ENCODE assay signal across 15 cellular contexts in the genomic region with DNA sequence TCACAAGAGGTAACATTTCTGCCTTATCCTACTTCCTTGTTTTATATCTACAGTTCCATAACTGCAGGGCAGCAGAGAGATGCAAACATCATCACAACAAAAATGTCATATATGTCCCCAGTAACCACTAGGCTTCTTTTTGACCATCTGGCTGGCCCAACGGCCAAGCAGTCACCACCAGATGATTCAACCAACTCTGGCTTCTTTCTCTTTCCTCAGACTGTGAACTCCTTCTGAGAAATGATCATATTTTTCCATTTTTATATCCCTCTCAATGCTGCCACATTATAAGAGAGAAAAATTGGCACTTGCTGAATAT.
"Had no signal": no experiment of that assay in that cellular context is flagged by ENCODE, and none has a peak within 500 bp of the region (broad histone marks: within the 10 kb centered on the region; RNA-seq: fewer than 3 reads in every experiment).

No MANE protein-coding gene starts in this region.

- H3K4me3 ChIP-seq: sigmoid colon, thoracic aorta had no signal

- H3K27me3 ChIP-seq: sigmoid colon had no signal

- H3K4me1 ChIP-seq: sigmoid colon had no signal

- ATAC-seq: activated T-cell treated with anti-CD3 and anti-CD28 coated beads, Interleukin-2, amount 50 U/mL, for 72 hours; natural killer cell treated with Interleukin-12 subunit alpha and Interleukin-12 subunit beta and Interleukin-15 and Interleukin-18, amount 100 ng/mL, for 72 hours; stimulated activated effector memory CD8-positive, alpha-beta T cell treated with anti-CD3 and anti-CD28 coated beads, Interleukin-12 subunit alpha, Interleukin-12 subunit beta, amount 100 ng/mL, for 72 hours had no signal

- H3K36me3 ChIP-seq: sigmoid colon, thoracic aorta had no signal

- DNase-seq: activated CD4-positive, alpha-beta T cell treated with anti-CD3 and anti-CD28 coated beads, Interleukin-2, amount 50 U/mL, for 1 hour; activated CD4-positive, CD25-positive, alpha-beta regulatory T cell treated with anti-CD3 and anti-CD28 coated beads, Interleukin-2, amount 50 U/mL, for 72 hours; activated gamma-delta T cell; activated T-cell treated with anti-CD3 and anti-CD28 coated beads, Interleukin-2, amount 50 U/mL, for 72 hours; cerebellar nuclear complex; cortex of kidney; head of caudate nucleus; nucleus accumbens; sigmoid colon; stimulated activated CD4-positive, alpha-beta T cell treated with anti-CD3 and anti-CD28 coated beads, Interleukin-4, amount 100 ng/mL, for 24 hours; T-helper 1 cell; T-helper 9 cell had no signal

- H3K27ac ChIP-seq: sigmoid colon, thoracic aorta had no signal
